Comparison of ENCODE assay signal across 16 cellular contexts in the genomic region with DNA sequence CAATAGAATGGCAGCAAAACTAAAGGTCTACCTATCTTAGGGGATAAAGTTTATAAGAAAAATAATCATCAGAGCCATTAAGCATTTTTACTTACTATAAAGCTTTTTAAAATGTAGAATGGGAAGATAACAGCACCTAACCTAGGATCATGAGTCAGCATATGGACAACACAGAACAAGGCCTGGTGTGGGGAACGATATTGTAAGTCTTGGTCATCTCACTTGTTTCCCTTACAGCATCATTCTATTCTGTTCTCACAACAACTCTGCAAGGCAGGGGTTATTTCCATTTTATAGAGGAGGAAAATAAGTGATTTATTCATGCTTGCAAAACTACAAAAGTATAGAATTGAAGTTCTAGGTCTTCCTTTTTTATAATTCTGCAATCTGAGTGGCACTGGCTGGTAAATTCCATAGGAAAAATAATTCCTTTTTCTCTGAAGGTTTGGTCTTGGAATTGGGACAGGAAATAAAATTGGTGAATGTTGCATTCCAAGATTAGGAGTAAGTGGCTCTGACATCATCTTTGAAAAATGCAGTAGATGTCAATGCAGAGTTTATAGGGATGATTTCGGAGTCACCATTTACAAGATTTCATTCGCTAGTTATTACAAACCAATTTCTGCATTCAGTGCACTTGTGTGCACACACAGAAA.
A peak's percentile ranks its signal among the peaks of the same experiment; 100 is the strongest.
DNase-seq lines count a peak whose midpoint lies in the region; ATAC-seq and TF ChIP-seq lines count a peak whose summit lies in the region.
"Had no signal": no experiment of that assay in that cellular context is flagged by ENCODE, and none has a peak within 500 bp of the region (broad histone marks: within the 10 kb centered on the region; RNA-seq: fewer than 3 reads in every experiment).

No MANE protein-coding gene starts in this region.

- ATAC-seq in GM21717 (IDR thresholded peaks at IDR 0.05; ENCODE audit: unreplicated experiment), result no peak

- in situ Hi-C loops in astrocyte of the cerebellum (cut with HindIII; ENCODE audit: low sequenced_read_pairs), result no loop called here

- TF ChIP-seq CTCF in astrocyte of the cerebellum (IDR thresholded peaks at IDR 0.05; ENCODE audit: low read depth, low read length, missing control alignments), result no peak

- H3K79me2 ChIP-seq in ACC112 (ENCODE audit: control insufficient read depth, insufficient read depth, low read length, unreplicated experiment), result no peaks in the 10 kb centered on the region

- H3K27me3 ChIP-seq in ACC112 (ENCODE audit: insufficient read depth, low read length), result no peaks in the 10 kb centered on the region
- H3K27me3 ChIP-seq: BLaER1, transverse colon had no signal

- no peaks in the 10 kb centered on the region for H3K36me3 ChIP-seq in ACC112 (ENCODE audit: insufficient read depth, low read length)
- H3K36me3 ChIP-seq: BLaER1, transverse colon had no signal

- H3K4me3 ChIP-seq in ACC112 (ENCODE audit: low read depth, low read length) (peak overlapping the region; percentile 16; the same call in 1 of the 2 replicates), astrocyte of the cerebellum (ENCODE audit: low read depth, low read length) (no peak overlapping the region)
- H3K4me3 ChIP-seq: BLaER1, skin epidermis, transverse colon had no signal

- H3K27ac ChIP-seq in ACC112 (ENCODE audit: low read depth, low read length), result peak overlapping the region; percentile 94
- H3K27ac ChIP-seq: BLaER1, skin epidermis, transverse colon had no signal

- H3K4me1 ChIP-seq in ACC112 (ENCODE audit: control insufficient read depth, insufficient read depth, low read length, unreplicated experiment), result peaks cover 84% of the 10 kb centered on the region
- H3K4me1 ChIP-seq: BLaER1, transverse colon had no signal

- DNase-seq in HS-27A (ENCODE audit: low read depth) (peak; percentile 57), astrocyte of the cerebellum (ENCODE audit: low read depth) (peak; percentile 59), hepatic stellate cell (ENCODE audit: low spot score) (peak; percentile 41), cortex of kidney (lab: John Stamatoyannopoulos, UW) (no peak), KG1 (lab: John Stamatoyannopoulos, UW) (no peak), HK-2 (ENCODE audit: unreplicated experiment) (no peak)
- DNase-seq: anterior cingulate cortex, immature natural killer cell, naive B cell, NCI-H1105, NCI-H446 treated with DMSO at 0.1 percent for 48 hours, transverse colon had no signal

- H2AFZ ChIP-seq in ACC112 (ENCODE audit: low read length, unreplicated experiment), result no peak overlapping the region

Comparison
In these comparisons a context has a peak if more than half of its experiments do, and no peak if none do; other contexts are left out.
1. DNase-seq: peak in HS-27A (single experiment), astrocyte of the cerebellum (single experiment) and hepatic stellate cell (single experiment); none in cortex of kidney (single experiment), KG1 (single experiment) and HK-2 (single experiment).